ENCODE assay signal across 12 cellular contexts in the genomic region with DNA sequence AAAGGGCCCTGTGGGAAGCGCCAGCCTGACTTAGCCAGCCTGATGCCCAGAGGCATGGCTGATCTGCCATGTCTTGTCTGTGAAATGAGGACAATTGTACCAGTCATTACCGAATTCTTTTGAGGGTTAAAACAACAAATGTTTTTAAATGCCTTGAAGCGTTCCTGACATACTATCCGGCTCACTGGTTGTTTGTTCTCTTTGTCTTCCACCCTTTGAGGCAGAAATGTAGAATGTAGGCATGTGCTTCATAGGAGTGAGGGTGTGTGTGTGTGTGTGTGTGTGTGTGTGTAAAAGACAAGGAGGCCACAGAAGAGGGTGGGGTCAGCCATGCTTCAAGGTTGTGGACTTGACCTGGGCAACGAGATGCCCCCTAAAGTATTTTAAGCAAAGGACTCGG. TPM values are rescaled to one million over a fixed set of nuclear protein-coding genes. Genes with fewer than 3 reads are reported as not detected.
"Had no signal": no experiment of that assay in that cellular context is flagged by ENCODE, and none has a peak within 500 bp of the region (broad histone marks: within the 10 kb centered on the region; RNA-seq: fewer than 3 reads in every experiment).

No MANE protein-coding gene starts in this region.

- H3K27ac Mint-ChIP-seq: activated B cell treated with CpG ODN at 0.5 μM for 24 hours; activated CD4-positive, alpha-beta T cell treated with anti-CD3 and anti-CD28 coated beads, Interleukin-2, amount 10 ng/mL, durations not matched to agents 7 days and 5 days; activated naive CD4-positive, alpha-beta T cell treated with anti-CD3 and anti-CD28 coated beads for 36 hours; neural progenitor cell; type B pancreatic cell had no signal

- H3K9me3 ChIP-seq: esophagus squamous epithelium, pancreas had no signal

- H3K4me3 ChIP-seq: esophagus squamous epithelium, neural progenitor cell, pancreas, smooth muscle cell had no signal

- H3K9ac ChIP-seq: neural progenitor cell had no signal

- H3K4me1 Mint-ChIP-seq: activated B cell treated with CpG ODN at 0.5 μM for 24 hours, neural progenitor cell had no signal

- H3K27me3 Mint-ChIP-seq: activated B cell treated with CpG ODN at 0.5 μM for 24 hours; activated CD4-positive, alpha-beta T cell treated with anti-CD3 and anti-CD28 coated beads, Interleukin-2, amount 10 ng/mL, durations not matched to agents 7 days and 5 days; type B pancreatic cell had no signal

- H3K4me1 ChIP-seq: neural progenitor cell had no signal

- H3K27me3 ChIP-seq: esophagus squamous epithelium, neural progenitor cell, pancreas had no signal

- H3K9me3 Mint-ChIP-seq: activated B cell treated with CpG ODN at 0.5 μM for 24 hours; activated CD4-positive, alpha-beta T cell treated with anti-CD3 and anti-CD28 coated beads, Interleukin-2, amount 10 ng/mL, durations not matched to agents 7 days and 5 days; activated naive CD4-positive, alpha-beta T cell treated with anti-CD3 and anti-CD28 coated beads for 36 hours; neural progenitor cell; type B pancreatic cell had no signal

- H3K4me3 Mint-ChIP-seq: activated B cell treated with CpG ODN at 0.5 μM for 24 hours; activated CD4-positive, alpha-beta T cell treated with anti-CD3 and anti-CD28 coated beads, Interleukin-2, amount 10 ng/mL, durations not matched to agents 7 days and 5 days; activated naive CD4-positive, alpha-beta T cell treated with anti-CD3 and anti-CD28 coated beads for 36 hours; neural progenitor cell; type B pancreatic cell had no signal

- DNase-seq: activated B cell treated with CpG ODN at 0.5 μM for 24 hours; activated CD4-positive, alpha-beta T cell treated with anti-CD3 and anti-CD28 coated beads, Interleukin-2, amount 10 ng/mL, durations not matched to agents 7 days and 5 days; activated CD8-positive, alpha-beta memory T cell treated with anti-CD3 and anti-CD28 coated beads for 24 hours; activated naive CD4-positive, alpha-beta T cell treated with anti-CD3 and anti-CD28 coated beads for 36 hours; central memory CD4-positive, alpha-beta T cell; esophagus squamous epithelium; foreskin fibroblast; pancreas had no signal

RNA-seq across cellular contexts. Expression of a gene that starts 52.5 kb away (rescaled TPM):
- total RNA-seq: activated B cell treated with CpG ODN at 0.5 μM for 24 hours; activated CD4-positive, alpha-beta T cell treated with anti-CD3 and anti-CD28 coated beads, Interleukin-2, amount 10 ng/mL, durations not matched to agents 7 days and 5 days; activated naive CD4-positive, alpha-beta T cell treated with anti-CD3 and anti-CD28 coated beads for 36 hours; esophagus squamous epithelium; left lobe of liver; pancreas; smooth muscle cell had no signal
